ENCODE assay signal across 1 cellular context in genomic region chr12:49642370-49642802, GRCh38.
TF ChIP-seq lines count a peak whose summit lies in the region.

No MANE protein-coding gene starts in this region.

TF ChIP-seq in HepG2, 621 proteins besides CTCF, POLR2A, EP300 and RAD21 (continued from another document and continues in another):
- TF ChIP-seq PRDM15 (CRISPR knock-in tag; IDR thresholded peaks at IDR 0.05) (peak; percentile 92), ZFP37 (CRISPR knock-in tag; IDR thresholded peaks at IDR 0.05; ENCODE audit: borderline replicate concordance) (0 out of 2 replicates have a peak, but pooled peaks have one; percentile 69), TERF1 (CRISPR knock-in tag; IDR thresholded peaks at IDR 0.05) (no peak), SOX6 (IDR thresholded peaks at IDR 0.05) (no peak), SOX6 (CRISPR knock-in tag; IDR thresholded peaks at IDR 0.05) (peak; percentile 44; the same call in 1 of the 2 replicates), WIZ (CRISPR knock-in tag; IDR thresholded peaks at IDR 0.05) (0 out of 2 replicates have a peak, but pooled peaks have one; percentile 24), ZNF713 (CRISPR knock-in tag; IDR thresholded peaks at IDR 0.05) (no peak), RARA (CRISPR knock-in tag; IDR thresholded peaks at IDR 0.05) (peak; percentile 51; the same call in 1 of the 2 replicates), YEATS2 (CRISPR knock-in tag; IDR thresholded peaks at IDR 0.05; ENCODE audit: borderline replicate concordance) (peak; percentile 85; the same call in 1 of the 2 replicates), ZNF556 (CRISPR knock-in tag; IDR thresholded peaks at IDR 0.05; ENCODE audit: borderline replicate concordance) (no peak), ZNF770 (CRISPR knock-in tag; IDR thresholded peaks at IDR 0.05) (no peak), ZFAT (CRISPR knock-in tag; conservative IDR thresholded peaks at IDR 0.05) (no peak), HNF1A (IDR thresholded peaks at IDR 0.05; ENCODE audit: low read depth) (no peak), HNF1A (CRISPR knock-in tag; IDR thresholded peaks at IDR 0.05; ENCODE audit: borderline replicate concordance) (no peak), CC2D1A (CRISPR knock-in tag; IDR thresholded peaks at IDR 0.05) (no peak), ZKSCAN1 (IDR thresholded peaks at IDR 0.05; ENCODE audit: low read length) (no peak), RFXANK (CRISPR knock-in tag; IDR thresholded peaks at IDR 0.05) (no peak), ZUFSP (CRISPR knock-in tag; IDR thresholded peaks at IDR 0.05; ENCODE audit: borderline replicate concordance) (no peak), GATAD1 (CRISPR knock-in tag; IDR thresholded peaks at IDR 0.05) (0 out of 2 replicates have a peak, but pooled peaks have one; percentile 37), PHF21A (CRISPR knock-in tag; IDR thresholded peaks at IDR 0.05) (peak; percentile 38; the same call in 1 of the 2 replicates), AHR (CRISPR knock-in tag; IDR thresholded peaks at IDR 0.05) (no peak), SRY (CRISPR knock-in tag; IDR thresholded peaks at IDR 0.05) (0 out of 2 replicates have a peak, but pooled peaks have one; percentile 38), ZSCAN31 (CRISPR knock-in tag; IDR thresholded peaks at IDR 0.05; ENCODE audit: low read depth) (peak; percentile 39; the same call in 1 of the 2 replicates), PLSCR1 (CRISPR knock-in tag; IDR thresholded peaks at IDR 0.05; ENCODE audit: borderline replicate concordance) (no peak), ZNF318 (CRISPR knock-in tag; IDR thresholded peaks at IDR 0.05) (no peak), AGO1 (IDR thresholded peaks at IDR 0.05; ENCODE audit: low read depth, low read length, poor library complexity, severe bottlenecking) (peak; percentile 27), ZNF790 (CRISPR knock-in tag; IDR thresholded peaks at IDR 0.05; ENCODE audit: borderline replicate concordance) (no peak), KAT8 (CRISPR knock-in tag; IDR thresholded peaks at IDR 0.05) (peak; percentile 85), ZNF784 (CRISPR knock-in tag; IDR thresholded peaks at IDR 0.05; ENCODE audit: borderline replicate concordance) (0 out of 2 replicates have a peak, but pooled peaks have one; percentile 56), ATF3 (CRISPR knock-in tag; IDR thresholded peaks at IDR 0.05) (peak; percentile 76)
